In the genomic region with DNA sequence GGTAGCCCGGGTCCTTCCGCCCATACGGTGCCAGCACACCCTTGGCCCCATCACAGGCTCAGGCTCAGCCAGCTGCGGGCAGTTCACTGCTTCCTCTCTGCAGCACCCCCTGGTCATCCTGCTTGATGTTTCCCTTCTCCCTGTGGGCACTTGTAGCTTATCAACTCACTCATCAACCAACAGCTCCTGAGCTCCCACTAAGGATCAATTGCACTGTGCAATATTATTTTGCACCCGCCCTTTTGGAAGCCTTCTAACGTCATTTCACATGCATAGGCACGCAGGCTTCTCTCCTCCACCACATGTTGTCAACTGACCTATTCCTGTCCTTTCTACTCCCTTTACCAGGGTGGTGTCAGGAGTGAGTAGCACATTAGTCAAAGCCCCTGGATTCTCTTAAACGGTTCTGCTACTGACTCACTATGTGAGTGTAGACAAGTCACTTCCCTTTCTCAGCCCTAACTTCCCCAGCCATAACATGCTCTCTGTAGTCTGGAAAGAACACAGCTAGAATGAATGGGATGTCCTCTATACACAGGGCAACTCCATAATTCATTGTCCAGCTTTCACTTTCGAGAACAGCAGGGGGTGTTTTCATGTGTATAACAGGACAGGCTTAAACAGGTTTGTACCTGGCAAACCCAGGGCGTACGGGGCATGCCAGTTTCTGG, we compare ENCODE assay signal across 1 cellular context.
TF ChIP-seq lines count a peak whose summit lies in the region.

No MANE protein-coding gene starts in this region.

TF ChIP-seq in HCT116, 20 proteins besides CTCF, POLR2A, EP300 and RAD21 (continued from another document):
- peak; percentile 57 for TF ChIP-seq CEBPB (IDR thresholded peaks at IDR 0.05; ENCODE audit: low read depth)
- no peak for TF ChIP-seq SRF (IDR thresholded peaks at IDR 0.05; ENCODE audit: low read depth)
- TF ChIP-seq POLR2AphosphoS5 (IDR thresholded peaks at IDR 0.05; ENCODE audit: low read depth, low read length): peak; percentile 58; the same call in 1 of the 2 replicates
- TF ChIP-seq, protein P1, sequence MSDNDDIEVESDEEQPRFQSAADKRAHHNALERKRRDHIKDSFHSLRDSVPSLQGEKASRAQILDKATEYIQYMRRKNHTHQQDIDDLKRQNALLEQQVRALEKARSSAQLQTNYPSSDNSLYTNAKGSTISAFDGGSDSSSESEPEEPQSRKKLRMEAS (IDR thresholded peaks at IDR 0.05): peak; percentile 93
- TF ChIP-seq EGR1 (IDR thresholded peaks at IDR 0.05; ENCODE audit: low read depth): no peak
- TF ChIP-seq ELF1 (IDR thresholded peaks at IDR 0.05; ENCODE audit: borderline replicate concordance, low read depth): no peak
- peak; percentile 43; the same call in 1 of the 2 replicates for TF ChIP-seq SIN3A (IDR thresholded peaks at IDR 0.05; ENCODE audit: low read depth)
- TF ChIP-seq SP1 (IDR thresholded peaks at IDR 0.05; ENCODE audit: low read depth): peak; percentile 91
- TF ChIP-seq, protein P2, sequence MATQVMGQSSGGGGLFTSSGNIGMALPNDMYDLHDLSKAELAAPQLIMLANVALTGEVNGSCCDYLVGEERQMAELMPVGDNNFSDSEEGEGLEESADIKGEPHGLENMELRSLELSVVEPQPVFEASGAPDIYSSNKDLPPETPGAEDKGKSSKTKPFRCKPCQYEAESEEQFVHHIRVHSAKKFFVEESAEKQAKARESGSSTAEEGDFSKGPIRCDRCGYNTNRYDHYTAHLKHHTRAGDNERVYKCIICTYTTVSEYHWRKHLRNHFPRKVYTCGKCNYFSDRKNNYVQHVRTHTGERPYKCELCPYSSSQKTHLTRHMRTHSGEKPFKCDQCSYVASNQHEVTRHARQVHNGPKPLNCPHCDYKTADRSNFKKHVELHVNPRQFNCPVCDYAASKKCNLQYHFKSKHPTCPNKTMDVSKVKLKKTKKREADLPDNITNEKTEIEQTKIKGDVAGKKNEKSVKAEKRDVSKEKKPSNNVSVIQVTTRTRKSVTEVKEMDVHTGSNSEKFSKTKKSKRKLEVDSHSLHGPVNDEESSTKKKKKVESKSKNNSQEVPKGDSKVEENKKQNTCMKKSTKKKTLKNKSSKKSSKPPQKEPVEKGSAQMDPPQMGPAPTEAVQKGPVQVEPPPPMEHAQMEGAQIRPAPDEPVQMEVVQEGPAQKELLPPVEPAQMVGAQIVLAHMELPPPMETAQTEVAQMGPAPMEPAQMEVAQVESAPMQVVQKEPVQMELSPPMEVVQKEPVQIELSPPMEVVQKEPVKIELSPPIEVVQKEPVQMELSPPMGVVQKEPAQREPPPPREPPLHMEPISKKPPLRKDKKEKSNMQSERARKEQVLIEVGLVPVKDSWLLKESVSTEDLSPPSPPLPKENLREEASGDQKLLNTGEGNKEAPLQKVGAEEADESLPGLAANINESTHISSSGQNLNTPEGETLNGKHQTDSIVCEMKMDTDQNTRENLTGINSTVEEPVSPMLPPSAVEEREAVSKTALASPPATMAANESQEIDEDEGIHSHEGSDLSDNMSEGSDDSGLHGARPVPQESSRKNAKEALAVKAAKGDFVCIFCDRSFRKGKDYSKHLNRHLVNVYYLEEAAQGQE (IDR thresholded peaks at IDR 0.05; ENCODE audit: low read depth): no peak
- no peak for TF ChIP-seq ZNF274 (IDR thresholded peaks at IDR 0.05; ENCODE audit: low read depth, low read length)
TF ChIP-seq in HCT116: peak in this region for 9.
